1 cellular context compared by ENCODE assay signal in the genomic region with DNA sequence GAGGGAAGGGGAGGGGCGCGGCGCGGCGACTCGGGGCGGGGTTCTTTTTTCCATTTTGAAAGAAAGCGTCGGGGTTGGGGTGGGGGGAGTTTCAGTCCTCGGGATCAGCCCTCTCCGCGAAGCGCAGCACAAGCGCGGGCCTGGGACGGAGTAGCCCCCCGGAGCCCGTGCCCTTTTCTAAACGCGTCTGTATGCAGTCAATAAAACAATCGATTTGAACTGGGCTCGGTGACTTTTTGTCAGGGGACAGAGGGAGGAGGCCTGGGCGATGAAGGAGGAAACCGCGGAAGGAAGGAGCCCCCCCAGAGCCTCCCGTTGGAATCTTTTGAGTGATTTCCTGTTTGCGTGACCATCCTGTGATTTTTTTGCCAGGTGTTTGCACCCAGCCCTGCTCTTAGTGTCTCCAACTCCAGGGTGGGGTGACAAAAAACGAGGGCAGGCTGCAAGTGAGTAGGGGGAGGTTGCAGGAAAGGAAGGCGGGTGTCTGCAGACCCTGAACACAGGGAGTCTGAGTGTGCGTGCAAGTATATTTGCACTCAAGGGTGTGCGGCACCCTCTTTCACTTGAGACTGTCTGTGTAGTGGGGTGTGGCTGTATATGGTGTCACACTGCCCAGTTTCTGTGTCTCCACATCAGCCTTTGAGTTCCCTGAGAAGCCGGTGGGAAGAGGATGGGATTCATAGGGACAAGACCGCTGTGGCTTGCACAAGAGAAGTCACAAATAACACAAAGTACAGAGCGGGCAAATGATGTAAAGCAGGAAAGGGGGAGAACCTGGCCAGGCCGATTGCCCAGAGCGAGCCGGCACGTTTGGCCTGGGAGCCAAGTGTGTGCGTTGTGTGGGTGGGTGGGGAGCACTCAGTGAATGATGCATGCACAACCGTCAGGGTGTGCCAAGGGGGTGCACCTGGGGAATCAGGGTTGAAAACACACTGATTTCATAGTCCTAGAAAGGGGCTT.
TF ChIP-seq lines count a peak whose summit lies in the region.

No MANE protein-coding gene starts in this region.

TF ChIP-seq in GM12878, 131 proteins besides CTCF, POLR2A, EP300 and RAD21:
- TF ChIP-seq CHD2 (IDR thresholded peaks at IDR 0.05; ENCODE audit: borderline replicate concordance, low read depth, low read length) (no peak), FOXK2 (IDR thresholded peaks at IDR 0.05) (no peak), EED (IDR thresholded peaks at IDR 0.05; ENCODE audit: low read depth) (peak; percentile 50; the same call in 1 of the 2 replicates), RUNX3 (IDR thresholded peaks at IDR 0.05; ENCODE audit: low read length) (0 out of 2 replicates have a peak, but pooled peaks have one; percentile 11), BHLHE40 (IDR thresholded peaks at IDR 0.05; ENCODE audit: borderline replicate concordance in 1 of 2, low read depth in 2 of 2, low read length in 1 of 2) (0 out of 4 replicates have a peak, but pooled peaks of 1 of the 2 experiments have one; percentile 14), STAT3 (IDR thresholded peaks at IDR 0.05; ENCODE audit: low read depth, low read length) (no peak)
